15 cellular contexts compared by ENCODE assay signal in genomic region chr1:216721878-216722277, GRCh38. TPM values are rescaled to one million over a fixed set of nuclear protein-coding genes. Genes with fewer than 3 reads are reported as not detected.
DNase-seq lines count a peak whose midpoint lies in the region; ATAC-seq and TF ChIP-seq lines count a peak whose summit lies in the region.
"Had no signal": no experiment of that assay in that cellular context is flagged by ENCODE, and none has a peak within 500 bp of the region (broad histone marks: within the 10 kb centered on the region; RNA-seq: fewer than 3 reads in every experiment).

No MANE protein-coding gene starts in this region.

- no peak for TF ChIP-seq CTCF in PC-3 (conservative IDR thresholded peaks at IDR 0.05; ENCODE audit: low read depth, low read length)
- TF ChIP-seq CTCF in type B pancreatic cell (conservative IDR thresholded peaks at IDR 0.05) = no peak
- TF ChIP-seq CTCF in MCF 10A (IDR thresholded peaks at IDR 0.05; ENCODE audit: unreplicated experiment) = no peak

- no peaks in the 10 kb centered on the region for H3F3A ChIP-seq in PC-3 (ENCODE audit: low read length, unreplicated experiment)

- peaks cover 97% of the 10 kb centered on the region for H3K27me3 ChIP-seq in PC-3 (ENCODE audit: low read length)
- H3K27me3 ChIP-seq: breast epithelium had no signal

- H3K36me3 Mint-ChIP-seq in type B pancreatic cell = no peaks in the 10 kb centered on the region
- H3K36me3 Mint-ChIP-seq in MCF 10A (ENCODE audit: insufficient read depth, unreplicated experiment) = no peaks in the 10 kb centered on the region

- H3K36me3 ChIP-seq in PC-3 (ENCODE audit: low read depth, low read length) = no peaks in the 10 kb centered on the region
- H3K36me3 ChIP-seq: breast epithelium, upper lobe of right lung had no signal

- ATAC-seq in Right ventricle myocardium inferior (peak; percentile 51), PC-3 (0 out of 2 replicates have a peak, but pooled peaks have one; percentile 13), left ventricle myocardium superior (peak; percentile 33), GM21717 (IDR thresholded peaks at IDR 0.05; ENCODE audit: unreplicated experiment) (no peak), HG03439 (IDR thresholded peaks at IDR 0.05; ENCODE audit: unreplicated experiment) (no peak)
- ATAC-seq: HepG2, upper lobe of right lung had no signal

- POLR2A ChIA-PET in PC-3 (lab: Charles Lee; ENCODE audit: unreplicated experiment) = no interaction called here
- POLR2A ChIA-PET in MCF 10A (lab: Yijun Ruan, JAX) = no interaction called here

- no peaks in the 10 kb centered on the region for H3K9me3 ChIP-seq in PC-3 (ENCODE audit: low read length)
- H3K9me3 ChIP-seq: breast epithelium, upper lobe of right lung had no signal

- H3K9me3 Mint-ChIP-seq in type B pancreatic cell = no peaks in the 10 kb centered on the region
- H3K9me3 Mint-ChIP-seq in MCF 10A (ENCODE audit: unreplicated experiment) = no peaks in the 10 kb centered on the region

- CTCF ChIA-PET in PC-3 (lab: Charles Lee) (no interaction called here), MCF 10A (lab: Yijun Ruan, JAX) (interaction anchor here (0.6 to 1.3 kb wide), 7 partner anchors 14 to 682 kb away, joined by 3 to 6 read pairs (median 3); no protein-coding TSS in a partner anchor)

- DNase-seq in Right ventricle myocardium inferior (ENCODE audit: missing footprints) (no peak), cardiac septum (ENCODE audit: low spot score) (no peak), PC-3 (no peak), left ventricle myocardium superior (no peak), type B pancreatic cell (ENCODE audit: extremely low spot score, unreplicated experiment) (no peak), MCF 10A (ENCODE audit: unreplicated experiment) (no peak)
- DNase-seq: activated naive CD4-positive, alpha-beta T cell treated with anti-CD3 and anti-CD28 coated beads, Interleukin-2, amount 50 U/mL, for 16 hours; NCI-H1105 treated with DMSO at 0.1 percent for 48 hours; stimulated activated CD4-positive, alpha-beta T cell treated with anti-CD3 and anti-CD28 coated beads, Interleukin-4, amount 100 ng/mL, for 24 hours; upper lobe of right lung had no signal

- H3K27ac Mint-ChIP-seq in type B pancreatic cell (peak overlapping the region; percentile 58), MCF 10A (ENCODE audit: low read depth, unreplicated experiment) (no peak overlapping the region)

- H3K9ac ChIP-seq in PC-3 (ENCODE audit: low read length) = no peak overlapping the region

- no peaks in the 10 kb centered on the region for H3K4me1 ChIP-seq in PC-3 (ENCODE audit: insufficient read depth, low read length)
- H3K4me1 ChIP-seq: breast epithelium had no signal

- BruUV-seq in PC-3 (replicated peaks; lab: Mats Ljungman, UMichigan) (no TSS peak), MCF 10A (replicated peaks; lab: Mats Ljungman, UMichigan) (no TSS peak)

- no peaks in the 10 kb centered on the region for H3K9me2 ChIP-seq in PC-3 (replicated peaks; ENCODE audit: low read length)

- H2AFZ ChIP-seq in PC-3 (ENCODE audit: low read length) = no peak overlapping the region

- H3K4me1 Mint-ChIP-seq in type B pancreatic cell (ENCODE audit: unreplicated experiment) (no peaks in the 10 kb centered on the region), MCF 10A (ENCODE audit: insufficient read depth, unreplicated experiment) (peaks cover 8% of the 10 kb centered on the region)

- H3K4me3 Mint-ChIP-seq in type B pancreatic cell (peak overlapping the region; percentile 96), MCF 10A (ENCODE audit: unreplicated experiment) (no peak overlapping the region)

- no peaks in the 10 kb centered on the region for H3K79me2 ChIP-seq in PC-3 (ENCODE audit: low read length)

- H4K20me1 ChIP-seq in PC-3 (ENCODE audit: low read length) = no peaks in the 10 kb centered on the region; the same call in 1 of the 2 replicates

- H3K27ac ChIP-seq in PC-3 (ENCODE audit: low read length) = no peak overlapping the region
- H3K27ac ChIP-seq: breast epithelium, upper lobe of right lung, VCaP had no signal

- no peak overlapping the region for H3K4me3 ChIP-seq in PC-3 (ENCODE audit: low read length)
- H3K4me3 ChIP-seq: upper lobe of right lung had no signal

- no peak overlapping the region for H3K4me2 ChIP-seq in PC-3 (ENCODE audit: low read length)

- peaks cover 30% of the 10 kb centered on the region for H3K27me3 Mint-ChIP-seq in type B pancreatic cell
- H3K27me3 Mint-ChIP-seq in MCF 10A (ENCODE audit: insufficient read depth, unreplicated experiment) = peaks cover 100% of the 10 kb centered on the region

- intact Hi-C loops in Right ventricle myocardium inferior (cut with DNase I) = loop anchor here (5.0 kb wide), 1 partner anchor 105 kb away; no protein-coding TSS in a partner anchor
- intact Hi-C loops in cardiac septum (cut with DNase I) = loop anchor here (5.0 kb wide), 1 partner anchor 120 kb away; no protein-coding TSS in a partner anchor
- intact Hi-C loops in PC-3 (cut with micrococcal nuclease) = loop anchor here (5.0 kb wide), 2 partner anchors 410 to 610 kb away; no protein-coding TSS in a partner anchor
- intact Hi-C loops in left ventricle myocardium superior (cut with micrococcal nuclease) = no loop called here
- intact Hi-C loops in MCF 10A (cut with micrococcal nuclease) = loop anchor here (5.0 kb wide), 1 partner anchor 410 kb away; no protein-coding TSS in a partner anchor

RNA-seq across cellular contexts. Expression of gene ESRRG, which starts 1.4 kb away (rescaled TPM):
- 46.2 TPM for total RNA-seq in Right ventricle myocardium inferior
- total RNA-seq in cardiac septum = 32.3 TPM
- 1.1 and 1.7 TPM in 2 replicates for total RNA-seq in PC-3 (2014; rRNA removed)
- 51.5 TPM for total RNA-seq in left ventricle myocardium superior
- 20.7 and 26.2 TPM in 2 replicates for total RNA-seq in type B pancreatic cell (ENCODE audit: low replicate concordance)
- total RNA-seq in MCF 10A (2022) = 0.44 TPM in 1 of 2 replicates, not detected in the other
- total RNA-seq: HepG2 had no signal

Comparison
In these comparisons a context has a peak if more than half of its experiments do, and no peak if none do; other contexts are left out.
1. ATAC-seq: peak in Right ventricle myocardium inferior (single experiment), PC-3 (single experiment) and left ventricle myocardium superior (single experiment); none in GM21717 (single experiment) and HG03439 (single experiment).